Comparison of ENCODE assay signal across 9 cellular contexts in genomic region chr6:155313602-155314091, GRCh38. TPM values are rescaled to one million over a fixed set of nuclear protein-coding genes. Genes with fewer than 3 reads are reported as not detected.
A peak's percentile ranks its signal among the peaks of the same experiment; 100 is the strongest.
DNase-seq lines count a peak whose midpoint lies in the region; ATAC-seq, FAIRE-seq and TF ChIP-seq lines count a peak whose summit lies in the region.
"Had no signal": no experiment of that assay in that cellular context is flagged by ENCODE, and none has a peak within 500 bp of the region (broad histone marks: within the 10 kb centered on the region; RNA-seq: fewer than 3 reads in every experiment).

No MANE protein-coding gene starts in this region.

- no peak overlapping the region for H3K14ac ChIP-seq in H1 (ENCODE audit: insufficient read length)

- H3K4me1 ChIP-seq in H1 (replicated peaks in 1 of 4; ENCODE audit: control insufficient read depth in 3 of 4, insufficient read depth in 4 of 4, low read length in 3 of 4): no peaks in the 10 kb centered on the region

- peak overlapping the region; percentile 80; the same call in 1 of the 2 replicates for H2AFZ ChIP-seq in H1 (ENCODE audit: low read length)

- no peak overlapping the region for H2BK12ac ChIP-seq in H1 (ENCODE audit: low read depth, low read length)

- H3K4me1 Mint-ChIP-seq in naive thymus-derived CD8-positive, alpha-beta T cell: peaks cover 12 to 52% (median 43%) of the 10 kb centered on the region in 4 donors

- peaks cover 1 to 2% of the 10 kb centered on the region in 2 experiments for H4K20me1 ChIP-seq in H1 (replicated peaks in 1 of 2; ENCODE audit: control insufficient read depth in 1 of 2, insufficient read depth in 2 of 2, low read length in 2 of 2)

- no peaks in the 10 kb centered on the region for H3K9me3 Mint-ChIP-seq in naive thymus-derived CD8-positive, alpha-beta T cell

- TF ChIP-seq CTCF in AG10803 (conservative IDR thresholded peaks at IDR 0.05; ENCODE audit: low read length): no peak
- no peak for TF ChIP-seq CTCF in RWPE1 (conservative IDR thresholded peaks at IDR 0.05; ENCODE audit: low read depth)
- TF ChIP-seq CTCF in H1 (IDR thresholded peaks at IDR 0.05; ENCODE audit: control extremely low read depth in 1 of 3, insufficient read depth in 1 of 3, low read depth in 1 of 3, low read length in 3 of 3): no peak

- POLR2A ChIA-PET in RWPE1 (lab: Yijun Ruan, JAX; ENCODE audit: low non-redundant PET) (no interaction called here), H1 (lab: Charles Lee; ENCODE audit: partially characterized antibody) (interaction anchor here (0.6 to 1.1 kb wide), 5 partner anchors 9 to 35 kb away, joined by 3 read pairs; no protein-coding TSS in a partner anchor)
- POLR2A ChIA-PET in naive thymus-derived CD8-positive, alpha-beta T cell (lab: Charles Lee): interaction anchor here (0.9 to 1.8 kb wide), 4 partner anchors 10 to 1707 kb away, joined by 3 to 5 read pairs (median 4); no protein-coding TSS in a partner anchor

- H3K36me3 ChIP-seq in H1 (ENCODE audit: control insufficient read depth in 2 of 4, insufficient read depth in 4 of 4, low read length in 3 of 4): peaks cover 3 to 40% (median 13%) of the 10 kb centered on the region in 4 experiments; a peak in 7 of 8 replicates

- H3K27me3 ChIP-seq in H1 (replicated peaks in 1 of 4; ENCODE audit: control insufficient read depth in 3 of 4, extremely low read depth in 1 of 4, insufficient read depth in 3 of 4, low read length in 3 of 4): no peaks in the 10 kb centered on the region

- H3K79me2 ChIP-seq in H1 (ENCODE audit: control insufficient read depth in 1 of 2, insufficient read depth in 2 of 2, low read length in 2 of 2): peaks cover 0 to 25% of the 10 kb centered on the region in 2 experiments; a peak in 2 of 4 replicates

- peak overlapping the region; percentile 92; the same call in 1 of the 2 replicates for H4K8ac ChIP-seq in H1 (ENCODE audit: extremely low read depth, insufficient read depth, low read length)

- H3K4me2 ChIP-seq in H1 (ENCODE audit: insufficient read depth in 1 of 2, low read depth in 2 of 2, low read length in 2 of 2): peak overlapping the region; percentile 85 to 95

- H3K4me3 Mint-ChIP-seq in naive thymus-derived CD8-positive, alpha-beta T cell: peak overlapping the region; percentile 88 to 98 (median 96)

- peaks cover 6% of the 10 kb centered on the region for H3K23me2 ChIP-seq in H1 (ENCODE audit: low read depth, low read length)

- DNase-seq in AG10803 (ENCODE audit: low read depth) (peak; percentile 7), RWPE1 (ENCODE audit: low spot score) (peak; percentile 31), H1 (ENCODE audit: low read depth in 1 of 2, low spot score in 2 of 2) (no peak), GM03348 (ENCODE audit: low spot score) (no peak)
- DNase-seq in naive thymus-derived CD8-positive, alpha-beta T cell: peak in 1 of 10 donors; percentile 12
- no peak for DNase-seq in stimulated activated CD4-positive, alpha-beta T cell treated with anti-CD3 and anti-CD28 coated beads, Interleukin-4, amount 100 ng/mL, for 4 hours

- no peak overlapping the region for H3K4ac ChIP-seq in H1 (replicated peaks; ENCODE audit: insufficient read length, low read depth, low read length)

- peak overlapping the region; percentile 71 for H4K5ac ChIP-seq in H1 (ENCODE audit: insufficient read length, low read depth, low read length)

- H2AK5ac ChIP-seq in H1 (ENCODE audit: low read depth, low read length): no peak overlapping the region

- peak overlapping the region in 3 of 4 experiments; percentile 64 to 85 (median 82); a peak in 6 of 7 replicates for H3K9ac ChIP-seq in H1 (replicated peaks in 1 of 4; ENCODE audit: extremely low read depth in 1 of 4, low read depth in 3 of 4, low read length in 3 of 4)

- H3K36me3 Mint-ChIP-seq in naive thymus-derived CD8-positive, alpha-beta T cell: peaks cover 0 to 22% (median 3%) of the 10 kb centered on the region in 3 donors

- peak overlapping the region; percentile 83 for H3K27ac ChIP-seq in RWPE1
- H3K27ac ChIP-seq in H1 (ENCODE audit: low read depth, low read length): peak overlapping the region; percentile 83

- H3K4me3 ChIP-seq in AG10803 (ENCODE audit: low read length): peak overlapping the region; percentile 71
- H3K4me3 ChIP-seq in H1 (ENCODE audit: extremely low read depth in 1 of 4, insufficient read depth in 2 of 4, low read depth in 3 of 4, low read length in 4 of 4): peak overlapping the region; percentile 82 to 96 (median 93)

- peak overlapping the region; percentile 87 for H2BK5ac ChIP-seq in H1 (ENCODE audit: low read depth, low read length)

- no peak overlapping the region for H3K23ac ChIP-seq in H1 (ENCODE audit: insufficient read length)

- peak; percentile 2 for ATAC-seq in GM18873 (IDR thresholded peaks at IDR 0.05; ENCODE audit: low FRiP score, unreplicated experiment)
- ATAC-seq in HG03159 (IDR thresholded peaks at IDR 0.05; ENCODE audit: unreplicated experiment): peak; percentile 12
- ATAC-seq in naive thymus-derived CD8-positive, alpha-beta T cell: peak; percentile 24 to 36

- no peak for TF ChIP-seq RAD21 in H1 (IDR thresholded peaks at IDR 0.05 in 1 of 2, conservative IDR thresholded peaks at IDR 0.05 in 1 of 2; ENCODE audit: low read depth in 2 of 2, low read length in 2 of 2)

- CTCF ChIA-PET in RWPE1 (lab: Yijun Ruan, JAX): interaction anchor here (0.6 to 0.7 kb wide), 2 partner anchors 446 to 1185 kb away, joined by 3 read pairs; no protein-coding TSS in a partner anchor
- CTCF ChIA-PET in H1 (lab: Charles Lee; ENCODE audit: partially characterized antibody): interaction anchor here (1.0 kb wide), 1 partner anchor 182 kb away, joined by 5 read pairs; no protein-coding TSS in a partner anchor

- no peak for FAIRE-seq in H1 (lab: Jason Lieb, UNC)

- H3K56ac ChIP-seq in H1 (replicated peaks; ENCODE audit: insufficient read length, low read depth, low read length): peak overlapping the region; percentile 87

- no peaks in the 10 kb centered on the region for H3K9me3 ChIP-seq in H1 (ENCODE audit: insufficient read depth in 2 of 2, low read depth in 1 of 2, low read length in 1 of 2)

- H2BK15ac ChIP-seq in H1 (ENCODE audit: low read length): 0 out of 2 replicates have a peak overlapping the region, but pooled peaks have one; percentile 76

- TF ChIP-seq POLR2A in H1 (IDR thresholded peaks at IDR 0.05; ENCODE audit: control extremely low read depth in 1 of 2, low read depth in 2 of 2, low read length in 2 of 2): no peak

- H2BK120ac ChIP-seq in H1 (replicated peaks; ENCODE audit: low read depth, low read length): no peak overlapping the region

- H3K79me1 ChIP-seq in H1 (ENCODE audit: low read depth, low read length): no peaks in the 10 kb centered on the region

- no peak overlapping the region for H2BK20ac ChIP-seq in H1 (ENCODE audit: low read length)

- no peak for TF ChIP-seq EP300 in H1 (IDR thresholded peaks at IDR 0.05; ENCODE audit: borderline replicate concordance in 1 of 2, low read depth in 2 of 2, low read length in 2 of 2)

- WGBS in H1 (ENCODE audit: extremely low coverage in 1 of 2, insufficient coverage in 1 of 2, insufficient read length in 1 of 2, insufficient replicate concordance in 2 of 2, low coverage in 1 of 2, low lambda C conversion rate in 2 of 2, missing lambda C conversion rate in 1 of 2), 2 experiments: 9% methylated on average over 15 of the region's 15 CpGs; no CpG with 5 or more reads in 1 of the 2 experiments

- H3K18ac ChIP-seq in H1 (ENCODE audit: extremely low read depth, low read length): peak overlapping the region; percentile 90; the same call in 1 of the 2 replicates

- H3K27ac Mint-ChIP-seq in naive thymus-derived CD8-positive, alpha-beta T cell: peak overlapping the region; percentile 86 to 97 (median 96)

- no peaks in the 10 kb centered on the region for H3K27me3 Mint-ChIP-seq in naive thymus-derived CD8-positive, alpha-beta T cell

- peak overlapping the region; percentile 72 for H4K91ac ChIP-seq in H1 (replicated peaks; ENCODE audit: insufficient read length, low read length)

TF ChIP-seq in H1, 55 proteins besides CTCF, POLR2A, EP300 and RAD21:
- TF ChIP-seq BRCA1 (IDR thresholded peaks at IDR 0.05; ENCODE audit: low read depth, low read length) (no peak), SAP30 (IDR thresholded peaks at IDR 0.05; ENCODE audit: insufficient read depth, insufficient replicate concordance, low read length) (no peak), RXRA (IDR thresholded peaks at IDR 0.05; ENCODE audit: insufficient read depth, low read depth, low read length) (no peak), HDAC2 (IDR thresholded peaks at IDR 0.05; ENCODE audit: borderline replicate concordance in 1 of 2, low read depth in 2 of 2, low read length in 2 of 2) (0 out of 4 replicates have a peak, but pooled peaks of 1 of the 2 experiments have one; percentile 55), SIN3A (conservative IDR thresholded peaks at IDR 0.05 in 1 of 2, IDR thresholded peaks at IDR 0.05 in 1 of 2; ENCODE audit: low read depth in 1 of 2, low read length in 2 of 2) (0 out of 4 replicates have a peak, but pooled peaks of 1 of the 2 experiments have one; percentile 32)

RNA-seq across cellular contexts. Expression of gene TFB1M, which starts 0.6 kb away (rescaled TPM):
- 49.4 and 52.3 TPM in 2 replicates for total RNA-seq in H1 (2021; fragmentation: NEBNext Ultra II Directional; extraction: Animal tissue kit (Norgen Biotek cat#: 25700))
- 17.8 and 28.2 TPM in 2 replicates for polyA plus RNA-seq in H1 (2011; rRNA removed)
- 34.1 TPM for polyA plus RNA-seq in H1 (2011; cell fraction: cytosol; rRNA removed)
- polyA plus RNA-seq in H1 (2011; cell fraction: nucleus; rRNA removed): 28.3 TPM
- polyA plus RNA-seq in H1 (2012, experiment 1 of 2): 34.0 to 44.9 TPM (median 38.3 TPM) in 4 replicates
- polyA plus RNA-seq in H1 (2012, experiment 2 of 2): 12.9 TPM
- polyA plus RNA-seq in H1 (2013, experiment 1 of 2): 52.4 TPM
- 50.2 TPM for polyA plus RNA-seq in H1 (2013, experiment 2 of 2)
- polyA minus RNA-seq in H1 (2011; rRNA and poly(A)+ RNA removed): 38.3 and 46.3 TPM in 2 replicates
- 40.7 TPM for polyA minus RNA-seq in H1 (2011; cell fraction: cytosol; rRNA and poly(A)+ RNA removed)
- 111 TPM for polyA minus RNA-seq in H1 (2011; cell fraction: nucleus; rRNA and poly(A)+ RNA removed)
- 10 to 100 TPM; 32.5 to 34.7 TPM for total RNA-seq in naive thymus-derived CD8-positive, alpha-beta T cell
- 10 to 100 TPM; 12.8 to 17.8 (median 13.0) TPM for polyA plus RNA-seq in naive thymus-derived CD8-positive, alpha-beta T cell

RNA-seq across cellular contexts. Expression of gene CLDN20, which starts 49.8 kb away (rescaled TPM):
- total RNA-seq in H1 (2021; fragmentation: NEBNext Ultra II Directional; extraction: Animal tissue kit (Norgen Biotek cat#: 25700)): not detected in 2 replicates
- polyA plus RNA-seq in H1 (2011; rRNA removed): not detected in 2 replicates
- not detected for polyA plus RNA-seq in H1 (2011; cell fraction: cytosol; rRNA removed)
- polyA plus RNA-seq in H1 (2011; cell fraction: nucleus; rRNA removed): not detected
- polyA plus RNA-seq in H1 (2012, experiment 1 of 2): 0.46 to 1.2 TPM (median 0.71 TPM) in 4 replicates
- polyA plus RNA-seq in H1 (2012, experiment 2 of 2): not detected
- polyA plus RNA-seq in H1 (2013, experiment 1 of 2): not detected
- polyA plus RNA-seq in H1 (2013, experiment 2 of 2): not detected
- polyA minus RNA-seq in H1 (2011; rRNA and poly(A)+ RNA removed): 0.24 TPM in 1 of 2 replicates, not detected in the other
- not detected for polyA minus RNA-seq in H1 (2011; cell fraction: cytosol; rRNA and poly(A)+ RNA removed)
- 0.70 TPM for polyA minus RNA-seq in H1 (2011; cell fraction: nucleus; rRNA and poly(A)+ RNA removed)
- not detected for total RNA-seq in naive thymus-derived CD8-positive, alpha-beta T cell
- not detected for polyA plus RNA-seq in naive thymus-derived CD8-positive, alpha-beta T cell
- total RNA-seq: T-helper 2 cell treated with Interferon-gamma antibody and Interleukin-4, amounts not matched to agents 100 ng/mL and 5 ng/mL, for 36 hours had no signal

Comparison
In these comparisons a context has a peak if more than half of its experiments do, and no peak if none do; other contexts are left out.
1. DNase-seq: peak in AG10803 (single experiment) and RWPE1 (single experiment); none in H1 (0 of 2), GM03348 (single experiment) and stimulated activated CD4-positive, alpha-beta T cell treated with anti-CD3 and anti-CD28 coated beads, Interleukin-4, amount 100 ng/mL, for 4 hours (0 of 2).
2. Peak in every context shown above with its lines, with median percentiles within 50 percentile points of each other: ATAC-seq.